Comparison of ENCODE assay signal across 12 cellular contexts in genomic region chr10:99938563-99938962, GRCh38.
DNase-seq lines count a peak whose midpoint lies in the region; ATAC-seq and TF ChIP-seq lines count a peak whose summit lies in the region.
"Had no signal": no experiment of that assay in that cellular context is flagged by ENCODE, and none has a peak within 500 bp of the region (broad histone marks: within the 10 kb centered on the region; RNA-seq: fewer than 3 reads in every experiment).

No MANE protein-coding gene starts in this region.

- no peaks in the 10 kb centered on the region for H3K27me3 Mint-ChIP-seq in activated T-helper 1 cell treated with anti-CD3 and anti-CD28 coated beads, Interleukin-12 subunit alpha, Interleukin-12 subunit beta, Interleukin-2, Interleukin-4 antibody, amounts not matched to agents 30 ng/mL and 10 ng/mL and 1 ng/mL, durations not matched to agents 14 hours and 24 hours and 36 hours (ENCODE audit: insufficient read depth)
- H3K27me3 Mint-ChIP-seq: brain had no signal

- intact Hi-C loops in activated T-helper 1 cell treated with anti-CD3 and anti-CD28 coated beads, Interleukin-12 subunit alpha, Interleukin-12 subunit beta, Interleukin-2, Interleukin-4 antibody, amounts not matched to agents 30 ng/mL and 10 ng/mL and 1 ng/mL, durations not matched to agents 14 hours and 24 hours and 36 hours (cut with micrococcal nuclease): no loop called here

- H3K4me3 Mint-ChIP-seq in activated T-helper 1 cell treated with anti-CD3 and anti-CD28 coated beads, Interleukin-12 subunit alpha, Interleukin-12 subunit beta, Interleukin-2, Interleukin-4 antibody, amounts not matched to agents 30 ng/mL and 10 ng/mL and 1 ng/mL, durations not matched to agents 14 hours and 24 hours and 36 hours: no peak overlapping the region
- H3K4me3 Mint-ChIP-seq: brain had no signal

- DNase-seq in GM12865 (ENCODE audit: low read depth) (peak; percentile 77), RPMI7951 (ENCODE audit: low read depth) (peak; percentile 17), NCI-H2227 (lab: John Stamatoyannopoulos, UW; ENCODE audit: unreplicated experiment) (no peak), NAMALWA (ENCODE audit: low spot score) (no peak)
- DNase-seq in activated T-helper 1 cell treated with anti-CD3 and anti-CD28 coated beads, Interleukin-12 subunit alpha, Interleukin-12 subunit beta, Interleukin-2, Interleukin-4 antibody, amounts not matched to agents 30 ng/mL and 10 ng/mL and 1 ng/mL, durations not matched to agents 14 hours and 24 hours and 36 hours (ENCODE audit: low spot score): no peak
- DNase-seq in activated naive CD4-positive, alpha-beta T cell (lab: John Stamatoyannopoulos, UW): no peak
- DNase-seq: Caco-2, hypothalamus, pancreas had no signal

- H3K9me3 Mint-ChIP-seq in activated T-helper 1 cell treated with anti-CD3 and anti-CD28 coated beads, Interleukin-12 subunit alpha, Interleukin-12 subunit beta, Interleukin-2, Interleukin-4 antibody, amounts not matched to agents 30 ng/mL and 10 ng/mL and 1 ng/mL, durations not matched to agents 14 hours and 24 hours and 36 hours: no peaks in the 10 kb centered on the region
- H3K9me3 Mint-ChIP-seq: brain had no signal

- H3K27ac Mint-ChIP-seq in activated T-helper 1 cell treated with anti-CD3 and anti-CD28 coated beads, Interleukin-12 subunit alpha, Interleukin-12 subunit beta, Interleukin-2, Interleukin-4 antibody, amounts not matched to agents 30 ng/mL and 10 ng/mL and 1 ng/mL, durations not matched to agents 14 hours and 24 hours and 36 hours: no peak overlapping the region
- H3K27ac Mint-ChIP-seq: brain had no signal

- TF ChIP-seq CTCF in GM12865 (IDR thresholded peaks at IDR 0.05; ENCODE audit: insufficient read depth, low read depth, low read length, missing control alignments): no peak

- no peaks in the 10 kb centered on the region for H3K4me1 Mint-ChIP-seq in activated T-helper 1 cell treated with anti-CD3 and anti-CD28 coated beads, Interleukin-12 subunit alpha, Interleukin-12 subunit beta, Interleukin-2, Interleukin-4 antibody, amounts not matched to agents 30 ng/mL and 10 ng/mL and 1 ng/mL, durations not matched to agents 14 hours and 24 hours and 36 hours (ENCODE audit: low read depth)
- H3K4me1 Mint-ChIP-seq: brain had no signal

- no peaks in the 10 kb centered on the region for H3K36me3 Mint-ChIP-seq in activated T-helper 1 cell treated with anti-CD3 and anti-CD28 coated beads, Interleukin-12 subunit alpha, Interleukin-12 subunit beta, Interleukin-2, Interleukin-4 antibody, amounts not matched to agents 30 ng/mL and 10 ng/mL and 1 ng/mL, durations not matched to agents 14 hours and 24 hours and 36 hours (ENCODE audit: low read depth)

- no peak overlapping the region for H3K4me3 ChIP-seq in GM12865 (ENCODE audit: low read depth, low read length)
- H3K4me3 ChIP-seq: pancreas had no signal

- peak; percentile 75 for ATAC-seq in GM19328 (IDR thresholded peaks at IDR 0.05; ENCODE audit: unreplicated experiment)
- ATAC-seq in HG02981 (IDR thresholded peaks at IDR 0.05; ENCODE audit: unreplicated experiment): peak; percentile 87

Comparison
In these comparisons a context has a peak if more than half of its experiments do, and no peak if none do; other contexts are left out.
1. DNase-seq: peak in GM12865 (single experiment) and RPMI7951 (single experiment); none in NCI-H2227 (single experiment), NAMALWA (single experiment), activated T-helper 1 cell treated with anti-CD3 and anti-CD28 coated beads, Interleukin-12 subunit alpha, Interleukin-12 subunit beta, Interleukin-2, Interleukin-4 antibody, amounts not matched to agents 30 ng/mL and 10 ng/mL and 1 ng/mL, durations not matched to agents 14 hours and 24 hours and 36 hours (single experiment) and activated naive CD4-positive, alpha-beta T cell (0 of 4).